Comparison of ENCODE assay signal across 14 cellular contexts in genomic region chr2:45790157-45790723, GRCh38.
"Had no signal": no experiment of that assay in that cellular context is flagged by ENCODE, and none has a peak within 500 bp of the region (broad histone marks: within the 10 kb centered on the region; RNA-seq: fewer than 3 reads in every experiment).

No MANE protein-coding gene starts in this region.

- ATAC-seq: esophagus mucosa; natural killer cell treated with Interleukin-12 subunit alpha and Interleukin-12 subunit beta and Interleukin-15 and Interleukin-18, amount 100 ng/mL, for 72 hours had no signal

- H3K36me3 ChIP-seq: stomach, thoracic aorta had no signal

- DNase-seq: activated CD4-positive, alpha-beta T cell treated with anti-CD3 and anti-CD28 coated beads, Interleukin-2, amount 10 ng/mL, durations not matched to agents 7 days and 5 days; activated CD4-positive, CD25-positive, alpha-beta regulatory T cell; activated naive CD4-positive, alpha-beta T cell treated with Interleukin-2 at 50 U/mL for 16 hours; aorta; dorsolateral prefrontal cortex; immature natural killer cell; mesendoderm; stimulated activated CD4-positive, alpha-beta T cell treated with anti-CD3 and anti-CD28 coated beads, Interleukin-12 subunit alpha, Interleukin-12 subunit beta, amount 100 ng/mL, for 4 hours; stimulated activated CD4-positive, alpha-beta T cell treated with anti-CD3 and anti-CD28 coated beads, Interleukin-2, amount 100 ng/mL, for 24 hours; stomach had no signal

- H3K27ac ChIP-seq: stomach, thoracic aorta had no signal

- H3K27me3 ChIP-seq: dorsolateral prefrontal cortex, stomach had no signal

- H3K4me3 ChIP-seq: dorsolateral prefrontal cortex, stomach, thoracic aorta had no signal

- FAIRE-seq: urothelium cell line had no signal

- H3K9me3 ChIP-seq: stomach, thoracic aorta had no signal
